In genomic region chr19:18032102-18032501, GRCh38 we compare ENCODE assay signal across 5 cellular contexts. TPM values are rescaled to one million over a fixed set of nuclear protein-coding genes. Genes with fewer than 3 reads are reported as not detected.
"Had no signal": no experiment of that assay in that cellular context is flagged by ENCODE, and none has a peak within 500 bp of the region (broad histone marks: within the 10 kb centered on the region; RNA-seq: fewer than 3 reads in every experiment).

No MANE protein-coding gene starts in this region.

RNA-seq across cellular contexts. Expression of gene IL12RB1, which starts 54.6 kb away (rescaled TPM):
- total RNA-seq: HT-29, LHCN-M2, MCF 10A, NCI-H460, SJCRH30 had no signal
